Comparison of ENCODE assay signal across 8 cellular contexts in genomic region chr9:108626743-108627142, GRCh38.
"Had no signal": no experiment of that assay in that cellular context is flagged by ENCODE, and none has a peak within 500 bp of the region (broad histone marks: within the 10 kb centered on the region; RNA-seq: fewer than 3 reads in every experiment).

No MANE protein-coding gene starts in this region.

- H3K9me3 Mint-ChIP-seq: GM23338, H9 had no signal

- H3K4me3 Mint-ChIP-seq: GM23338, H9, IgD-negative memory B cell had no signal

- H3K4me1 Mint-ChIP-seq: GM23338, H9, IgD-negative memory B cell had no signal

- H2AFZ ChIP-seq: GM23338 had no signal

- FAIRE-seq: H1, H54, HepG2 had no signal

- H3K27me3 Mint-ChIP-seq: IgD-negative memory B cell had no signal

- DNase-seq: H9, HCEC 1CT had no signal

- H3K27ac ChIP-seq: HL-60 had no signal

- H3K27ac Mint-ChIP-seq: H9 had no signal

- ATAC-seq: GM23338, HepG2 had no signal

- H3K4me2 ChIP-seq: GM23338 had no signal

- H3K4me3 ChIP-seq: GM23338 had no signal

- H3K36me3 Mint-ChIP-seq: IgD-negative memory B cell had no signal
